1 cellular context compared by ENCODE assay signal in the genomic region with DNA sequence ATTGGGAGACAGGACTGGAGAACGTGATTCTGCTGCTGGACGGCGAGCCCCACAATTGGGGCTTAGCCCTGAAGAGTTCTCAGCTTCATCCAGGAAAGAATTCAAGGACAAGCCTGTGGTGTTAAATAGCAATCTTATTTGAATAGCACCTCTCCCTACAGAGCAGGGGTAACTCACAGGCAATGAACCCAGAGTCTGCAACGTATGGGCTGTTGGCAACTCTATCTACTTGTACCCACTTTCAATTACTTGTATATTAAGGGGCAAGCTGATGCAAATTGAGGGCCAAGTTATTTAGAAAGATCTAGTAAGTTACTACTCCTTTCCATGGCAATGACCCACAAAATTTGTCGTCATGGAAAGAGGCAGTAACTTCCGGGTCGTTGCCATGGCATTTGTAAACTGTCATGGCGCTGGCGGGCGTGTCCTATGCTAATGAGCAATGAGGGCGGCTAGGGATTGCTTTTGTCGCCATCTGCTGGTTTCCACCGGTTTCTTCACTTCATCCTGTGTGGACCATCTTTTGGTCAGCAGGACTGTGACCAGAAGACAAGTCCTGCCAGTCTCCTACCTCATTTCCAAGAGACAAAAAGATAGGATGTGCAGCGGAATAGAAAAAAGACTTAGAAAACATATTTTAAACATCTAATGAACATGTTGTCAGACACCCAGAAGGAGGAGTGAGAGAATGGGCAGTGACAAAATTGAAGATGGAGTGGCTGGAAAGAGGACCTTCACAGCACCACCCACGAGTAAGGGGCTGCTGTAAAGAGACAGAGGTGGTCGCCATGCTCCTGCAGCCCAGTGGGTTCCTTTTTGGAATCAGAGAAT.
A peak's percentile ranks its signal among the peaks of the same experiment; 100 is the strongest.
TF ChIP-seq lines count a peak whose summit lies in the region.

No MANE protein-coding gene starts in this region.

TF ChIP-seq in K562, 482 proteins besides CTCF, POLR2A, EP300 and RAD21 (continued from another document and continues in another):
- TF ChIP-seq, protein P1, sequence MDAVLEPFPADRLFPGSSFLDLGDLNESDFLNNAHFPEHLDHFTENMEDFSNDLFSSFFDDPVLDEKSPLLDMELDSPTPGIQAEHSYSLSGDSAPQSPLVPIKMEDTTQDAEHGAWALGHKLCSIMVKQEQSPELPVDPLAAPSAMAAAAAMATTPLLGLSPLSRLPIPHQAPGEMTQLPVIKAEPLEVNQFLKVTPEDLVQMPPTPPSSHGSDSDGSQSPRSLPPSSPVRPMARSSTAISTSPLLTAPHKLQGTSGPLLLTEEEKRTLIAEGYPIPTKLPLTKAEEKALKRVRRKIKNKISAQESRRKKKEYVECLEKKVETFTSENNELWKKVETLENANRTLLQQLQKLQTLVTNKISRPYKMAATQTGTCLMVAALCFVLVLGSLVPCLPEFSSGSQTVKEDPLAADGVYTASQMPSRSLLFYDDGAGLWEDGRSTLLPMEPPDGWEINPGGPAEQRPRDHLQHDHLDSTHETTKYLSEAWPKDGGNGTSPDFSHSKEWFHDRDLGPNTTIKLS (IDR thresholded peaks at IDR 0.05; ENCODE audit: borderline replicate concordance, low read depth): peak; percentile 67
- TF ChIP-seq PRMT5 (CRISPR knock-in tag; IDR thresholded peaks at IDR 0.05) (no peak), TGIF2 (CRISPR knock-in tag; IDR thresholded peaks at IDR 0.05) (no peak), SAFB2 (IDR thresholded peaks at IDR 0.05; ENCODE audit: borderline replicate concordance, low read depth, low read length, severe bottlenecking) (no peak), BRD4 (IDR thresholded peaks at IDR 0.05) (no peak), SIX5 (IDR thresholded peaks at IDR 0.05; ENCODE audit: borderline replicate concordance in 1 of 2, insufficient read depth in 1 of 2, low read depth in 1 of 2, low read length in 2 of 2) (peak; percentile 30 to 41; a peak in 1 of 4 replicates), ZNF12 (CRISPR knock-in tag; IDR thresholded peaks at IDR 0.05) (no peak), MTA2 (IDR thresholded peaks at IDR 0.05; ENCODE audit: low read depth) (peak; percentile 93), CHD2 (IDR thresholded peaks at IDR 0.05; ENCODE audit: low read depth, low read length) (peak; percentile 66), IRF2 (CRISPR knock-in tag; IDR thresholded peaks at IDR 0.05) (no peak), HMG20B (CRISPR knock-in tag; IDR thresholded peaks at IDR 0.05) (no peak), NFIX (CRISPR knock-in tag; IDR thresholded peaks at IDR 0.05; ENCODE audit: low read depth) (no peak), SMARCC2 (IDR thresholded peaks at IDR 0.05; ENCODE audit: low read depth) (no peak), ZNF431 (CRISPR knock-in tag; IDR thresholded peaks at IDR 0.05) (no peak), CCNT2 (IDR thresholded peaks at IDR 0.05; ENCODE audit: borderline replicate concordance, extremely low read depth, insufficient read length, low read depth, low read length) (no peak), PYGO2 (tag; IDR thresholded peaks at IDR 0.05) (no peak), ZNF764 (CRISPR knock-in tag; IDR thresholded peaks at IDR 0.05; ENCODE audit: low read depth) (no peak), ZNF507 (tag; conservative IDR thresholded peaks at IDR 0.05) (no peak), HDAC2 (IDR thresholded peaks at IDR 0.05) (no peak), ZEB2 (IDR thresholded peaks at IDR 0.05) (no peak), ZNF589 (CRISPR knock-in tag; IDR thresholded peaks at IDR 0.05; ENCODE audit: low read depth) (no peak), ZNF143 (CRISPR knock-in tag; IDR thresholded peaks at IDR 0.05) (no peak), PHB (CRISPR knock-in tag; IDR thresholded peaks at IDR 0.05) (no peak), TRIM28 (IDR thresholded peaks at IDR 0.05) (no peak), SMAD4 (CRISPR knock-in tag; conservative IDR thresholded peaks at IDR 0.05) (no peak), ETS2 (tag; IDR thresholded peaks at IDR 0.05; ENCODE audit: borderline replicate concordance, poor library complexity, severe bottlenecking) (no peak), RBM39 (optimal IDR thresholded peaks at IDR 0.05; ENCODE audit: low read depth, low read length) (no peak), ZNF644 (tag; IDR thresholded peaks at IDR 0.05; ENCODE audit: low read depth) (no peak), ZNF282 (CRISPR knock-in tag; IDR thresholded peaks at IDR 0.05) (no peak), CBFB (CRISPR knock-in tag; IDR thresholded peaks at IDR 0.05) (no peak)
- TF ChIP-seq, protein P2, sequence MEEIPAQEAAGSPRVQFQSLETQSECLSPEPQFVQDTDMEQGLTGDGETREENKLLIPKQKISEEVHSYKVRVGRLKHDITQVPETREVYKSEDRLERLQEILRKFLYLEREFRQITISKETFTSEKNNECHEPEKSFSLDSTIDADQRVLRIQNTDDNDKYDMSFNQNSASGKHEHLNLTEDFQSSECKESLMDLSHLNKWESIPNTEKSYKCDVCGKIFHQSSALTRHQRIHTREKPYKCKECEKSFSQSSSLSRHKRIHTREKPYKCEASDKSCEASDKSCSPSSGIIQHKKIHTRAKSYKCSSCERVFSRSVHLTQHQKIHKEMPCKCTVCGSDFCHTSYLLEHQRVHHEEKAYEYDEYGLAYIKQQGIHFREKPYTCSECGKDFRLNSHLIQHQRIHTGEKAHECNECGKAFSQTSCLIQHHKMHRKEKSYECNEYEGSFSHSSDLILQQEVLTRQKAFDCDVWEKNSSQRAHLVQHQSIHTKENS (CRISPR knock-in tag; IDR thresholded peaks at IDR 0.05): no peak
- TF ChIP-seq, protein P3, sequence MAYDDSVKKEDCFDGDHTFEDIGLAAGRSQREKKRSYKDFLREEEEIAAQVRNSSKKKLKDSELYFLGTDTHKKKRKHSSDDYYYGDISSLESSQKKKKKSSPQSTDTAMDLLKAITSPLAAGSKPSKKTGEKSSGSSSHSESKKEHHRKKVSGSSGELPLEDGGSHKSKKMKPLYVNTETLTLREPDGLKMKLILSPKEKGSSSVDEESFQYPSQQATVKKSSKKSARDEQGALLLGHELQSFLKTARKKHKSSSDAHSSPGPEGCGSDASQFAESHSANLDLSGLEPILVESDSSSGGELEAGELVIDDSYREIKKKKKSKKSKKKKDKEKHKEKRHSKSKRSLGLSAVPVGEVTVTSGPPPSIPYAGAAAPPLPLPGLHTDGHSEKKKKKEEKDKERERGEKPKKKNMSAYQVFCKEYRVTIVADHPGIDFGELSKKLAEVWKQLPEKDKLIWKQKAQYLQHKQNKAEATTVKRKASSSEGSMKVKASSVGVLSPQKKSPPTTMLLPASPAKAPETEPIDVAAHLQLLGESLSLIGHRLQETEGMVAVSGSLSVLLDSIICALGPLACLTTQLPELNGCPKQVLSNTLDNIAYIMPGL (CRISPR knock-in tag; IDR thresholded peaks at IDR 0.05): no peak
- TF ChIP-seq, protein P4, sequence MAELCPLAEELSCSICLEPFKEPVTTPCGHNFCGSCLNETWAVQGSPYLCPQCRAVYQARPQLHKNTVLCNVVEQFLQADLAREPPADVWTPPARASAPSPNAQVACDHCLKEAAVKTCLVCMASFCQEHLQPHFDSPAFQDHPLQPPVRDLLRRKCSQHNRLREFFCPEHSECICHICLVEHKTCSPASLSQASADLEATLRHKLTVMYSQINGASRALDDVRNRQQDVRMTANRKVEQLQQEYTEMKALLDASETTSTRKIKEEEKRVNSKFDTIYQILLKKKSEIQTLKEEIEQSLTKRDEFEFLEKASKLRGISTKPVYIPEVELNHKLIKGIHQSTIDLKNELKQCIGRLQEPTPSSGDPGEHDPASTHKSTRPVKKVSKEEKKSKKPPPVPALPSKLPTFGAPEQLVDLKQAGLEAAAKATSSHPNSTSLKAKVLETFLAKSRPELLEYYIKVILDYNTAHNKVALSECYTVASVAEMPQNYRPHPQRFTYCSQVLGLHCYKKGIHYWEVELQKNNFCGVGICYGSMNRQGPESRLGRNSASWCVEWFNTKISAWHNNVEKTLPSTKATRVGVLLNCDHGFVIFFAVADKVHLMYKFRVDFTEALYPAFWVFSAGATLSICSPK (IDR thresholded peaks at IDR 0.05; ENCODE audit: borderline replicate concordance): no peak
- TF ChIP-seq, protein P5, sequence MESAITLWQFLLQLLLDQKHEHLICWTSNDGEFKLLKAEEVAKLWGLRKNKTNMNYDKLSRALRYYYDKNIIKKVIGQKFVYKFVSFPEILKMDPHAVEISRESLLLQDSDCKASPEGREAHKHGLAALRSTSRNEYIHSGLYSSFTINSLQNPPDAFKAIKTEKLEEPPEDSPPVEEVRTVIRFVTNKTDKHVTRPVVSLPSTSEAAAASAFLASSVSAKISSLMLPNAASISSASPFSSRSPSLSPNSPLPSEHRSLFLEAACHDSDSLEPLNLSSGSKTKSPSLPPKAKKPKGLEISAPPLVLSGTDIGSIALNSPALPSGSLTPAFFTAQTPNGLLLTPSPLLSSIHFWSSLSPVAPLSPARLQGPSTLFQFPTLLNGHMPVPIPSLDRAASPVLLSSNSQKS (CRISPR knock-in tag; IDR thresholded peaks at IDR 0.05): no peak
- TF ChIP-seq, protein P6, sequence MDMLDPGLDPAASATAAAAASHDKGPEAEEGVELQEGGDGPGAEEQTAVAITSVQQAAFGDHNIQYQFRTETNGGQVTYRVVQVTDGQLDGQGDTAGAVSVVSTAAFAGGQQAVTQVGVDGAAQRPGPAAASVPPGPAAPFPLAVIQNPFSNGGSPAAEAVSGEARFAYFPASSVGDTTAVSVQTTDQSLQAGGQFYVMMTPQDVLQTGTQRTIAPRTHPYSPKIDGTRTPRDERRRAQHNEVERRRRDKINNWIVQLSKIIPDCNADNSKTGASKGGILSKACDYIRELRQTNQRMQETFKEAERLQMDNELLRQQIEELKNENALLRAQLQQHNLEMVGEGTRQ (CRISPR knock-in tag; IDR thresholded peaks at IDR 0.05): no peak
- TF ChIP-seq, protein P7, sequence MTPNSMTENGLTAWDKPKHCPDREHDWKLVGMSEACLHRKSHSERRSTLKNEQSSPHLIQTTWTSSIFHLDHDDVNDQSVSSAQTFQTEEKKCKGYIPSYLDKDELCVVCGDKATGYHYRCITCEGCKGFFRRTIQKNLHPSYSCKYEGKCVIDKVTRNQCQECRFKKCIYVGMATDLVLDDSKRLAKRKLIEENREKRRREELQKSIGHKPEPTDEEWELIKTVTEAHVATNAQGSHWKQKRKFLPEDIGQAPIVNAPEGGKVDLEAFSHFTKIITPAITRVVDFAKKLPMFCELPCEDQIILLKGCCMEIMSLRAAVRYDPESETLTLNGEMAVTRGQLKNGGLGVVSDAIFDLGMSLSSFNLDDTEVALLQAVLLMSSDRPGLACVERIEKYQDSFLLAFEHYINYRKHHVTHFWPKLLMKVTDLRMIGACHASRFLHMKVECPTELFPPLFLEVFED (CRISPR knock-in tag; conservative IDR thresholded peaks at IDR 0.05): 0 out of 2 replicates have a peak, but pooled peaks have one; percentile 17
- TF ChIP-seq, protein P8, sequence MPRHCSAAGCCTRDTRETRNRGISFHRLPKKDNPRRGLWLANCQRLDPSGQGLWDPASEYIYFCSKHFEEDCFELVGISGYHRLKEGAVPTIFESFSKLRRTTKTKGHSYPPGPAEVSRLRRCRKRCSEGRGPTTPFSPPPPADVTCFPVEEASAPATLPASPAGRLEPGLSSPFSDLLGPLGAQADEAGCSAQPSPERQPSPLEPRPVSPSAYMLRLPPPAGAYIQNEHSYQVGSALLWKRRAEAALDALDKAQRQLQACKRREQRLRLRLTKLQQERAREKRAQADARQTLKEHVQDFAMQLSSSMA (CRISPR knock-in tag; IDR thresholded peaks at IDR 0.05): no peak
- TF ChIP-seq, protein P9, sequence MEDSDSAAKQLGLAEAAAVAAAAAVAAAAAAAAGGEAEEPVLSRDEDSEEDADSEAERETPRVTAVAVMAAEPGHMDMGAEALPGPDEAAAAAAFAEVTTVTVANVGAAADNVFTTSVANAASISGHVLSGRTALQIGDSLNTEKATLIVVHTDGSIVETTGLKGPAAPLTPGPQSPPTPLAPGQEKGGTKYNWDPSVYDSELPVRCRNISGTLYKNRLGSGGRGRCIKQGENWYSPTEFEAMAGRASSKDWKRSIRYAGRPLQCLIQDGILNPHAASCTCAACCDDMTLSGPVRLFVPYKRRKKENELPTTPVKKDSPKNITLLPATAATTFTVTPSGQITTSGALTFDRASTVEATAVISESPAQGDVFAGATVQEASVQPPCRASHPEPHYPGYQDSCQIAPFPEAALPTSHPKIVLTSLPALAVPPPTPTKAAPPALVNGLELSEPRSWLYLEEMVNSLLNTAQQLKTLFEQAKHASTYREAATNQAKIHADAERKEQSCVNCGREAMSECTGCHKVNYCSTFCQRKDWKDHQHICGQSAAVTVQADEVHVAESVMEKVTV (CRISPR knock-in tag; IDR thresholded peaks at IDR 0.05): peak; percentile 98
- TF ChIP-seq, protein P10, sequence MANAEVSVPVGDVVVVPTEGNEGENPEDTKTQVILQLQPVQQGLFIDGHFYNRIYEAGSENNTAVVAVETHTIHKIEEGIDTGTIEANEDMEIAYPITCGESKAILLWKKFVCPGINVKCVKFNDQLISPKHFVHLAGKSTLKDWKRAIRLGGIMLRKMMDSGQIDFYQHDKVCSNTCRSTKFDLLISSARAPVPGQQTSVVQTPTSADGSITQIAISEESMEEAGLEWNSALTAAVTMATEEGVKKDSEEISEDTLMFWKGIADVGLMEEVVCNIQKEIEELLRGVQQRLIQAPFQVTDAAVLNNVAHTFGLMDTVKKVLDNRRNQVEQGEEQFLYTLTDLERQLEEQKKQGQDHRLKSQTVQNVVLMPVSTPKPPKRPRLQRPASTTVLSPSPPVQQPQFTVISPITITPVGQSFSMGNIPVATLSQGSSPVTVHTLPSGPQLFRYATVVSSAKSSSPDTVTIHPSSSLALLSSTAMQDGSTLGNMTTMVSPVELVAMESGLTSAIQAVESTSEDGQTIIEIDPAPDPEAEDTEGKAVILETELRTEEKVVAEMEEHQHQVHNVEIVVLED (CRISPR knock-in tag; IDR thresholded peaks at IDR 0.05): no peak
- TF ChIP-seq, protein P11, sequence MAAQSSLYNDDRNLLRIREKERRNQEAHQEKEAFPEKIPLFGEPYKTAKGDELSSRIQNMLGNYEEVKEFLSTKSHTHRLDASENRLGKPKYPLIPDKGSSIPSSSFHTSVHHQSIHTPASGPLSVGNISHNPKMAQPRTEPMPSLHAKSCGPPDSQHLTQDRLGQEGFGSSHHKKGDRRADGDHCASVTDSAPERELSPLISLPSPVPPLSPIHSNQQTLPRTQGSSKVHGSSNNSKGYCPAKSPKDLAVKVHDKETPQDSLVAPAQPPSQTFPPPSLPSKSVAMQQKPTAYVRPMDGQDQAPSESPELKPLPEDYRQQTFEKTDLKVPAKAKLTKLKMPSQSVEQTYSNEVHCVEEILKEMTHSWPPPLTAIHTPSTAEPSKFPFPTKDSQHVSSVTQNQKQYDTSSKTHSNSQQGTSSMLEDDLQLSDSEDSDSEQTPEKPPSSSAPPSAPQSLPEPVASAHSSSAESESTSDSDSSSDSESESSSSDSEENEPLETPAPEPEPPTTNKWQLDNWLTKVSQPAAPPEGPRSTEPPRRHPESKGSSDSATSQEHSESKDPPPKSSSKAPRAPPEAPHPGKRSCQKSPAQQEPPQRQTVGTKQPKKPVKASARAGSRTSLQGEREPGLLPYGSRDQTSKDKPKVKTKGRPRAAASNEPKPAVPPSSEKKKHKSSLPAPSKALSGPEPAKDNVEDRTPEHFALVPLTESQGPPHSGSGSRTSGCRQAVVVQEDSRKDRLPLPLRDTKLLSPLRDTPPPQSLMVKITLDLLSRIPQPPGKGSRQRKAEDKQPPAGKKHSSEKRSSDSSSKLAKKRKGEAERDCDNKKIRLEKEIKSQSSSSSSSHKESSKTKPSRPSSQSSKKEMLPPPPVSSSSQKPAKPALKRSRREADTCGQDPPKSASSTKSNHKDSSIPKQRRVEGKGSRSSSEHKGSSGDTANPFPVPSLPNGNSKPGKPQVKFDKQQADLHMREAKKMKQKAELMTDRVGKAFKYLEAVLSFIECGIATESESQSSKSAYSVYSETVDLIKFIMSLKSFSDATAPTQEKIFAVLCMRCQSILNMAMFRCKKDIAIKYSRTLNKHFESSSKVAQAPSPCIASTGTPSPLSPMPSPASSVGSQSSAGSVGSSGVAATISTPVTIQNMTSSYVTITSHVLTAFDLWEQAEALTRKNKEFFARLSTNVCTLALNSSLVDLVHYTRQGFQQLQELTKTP (IDR thresholded peaks at IDR 0.05; ENCODE audit: low read depth in 1 of 2, partially characterized antibody in 2 of 2): no peak
